ENCODE assay signal across 14 cellular contexts in genomic region chr18:79872423-79872822, GRCh38.
A peak's percentile ranks its signal among the peaks of the same experiment; 100 is the strongest.
DNase-seq lines count a peak whose midpoint lies in the region; ATAC-seq and TF ChIP-seq lines count a peak whose summit lies in the region.
"Had no signal": no experiment of that assay in that cellular context is flagged by ENCODE, and none has a peak within 500 bp of the region (broad histone marks: within the 10 kb centered on the region; RNA-seq: fewer than 3 reads in every experiment).

No MANE protein-coding gene starts in this region.

- no peaks in the 10 kb centered on the region for H3K27me3 ChIP-seq in right atrium auricular region
- peaks cover 13% of the 10 kb centered on the region for H3K27me3 ChIP-seq in upper lobe of right lung

- H3K27ac ChIP-seq in right atrium auricular region (no peak overlapping the region), upper lobe of right lung (no peak overlapping the region)
- H3K27ac ChIP-seq: A549 had no signal

- ATAC-seq in Right ventricle myocardium inferior (no peak), upper lobe of right lung (peak; percentile 26)
- ATAC-seq: A549 had no signal

- H3K4me1 ChIP-seq in right atrium auricular region = no peaks in the 10 kb centered on the region
- no peaks in the 10 kb centered on the region for H3K4me1 ChIP-seq in upper lobe of right lung
- H3K4me1 ChIP-seq: A549 had no signal

- no peaks in the 10 kb centered on the region for H3K9me3 ChIP-seq in right atrium auricular region
- no peaks in the 10 kb centered on the region for H3K9me3 ChIP-seq in upper lobe of right lung
- H3K9me3 ChIP-seq: A549 had no signal

- intact Hi-C loops in Right ventricle myocardium inferior (cut with DNase I) = no loop called here
- intact Hi-C loops in upper lobe of right lung (cut with DNase I) = no loop called here

- no peak overlapping the region for H3K4me3 ChIP-seq in right atrium auricular region
- H3K4me3 ChIP-seq in upper lobe of right lung = no peak overlapping the region
- H3K4me3 ChIP-seq: A549 had no signal

- peak; percentile 42 for DNase-seq in Right ventricle myocardium inferior (ENCODE audit: missing footprints)
- DNase-seq in right atrium auricular region (ENCODE audit: low spot score) = no peak
- DNase-seq in amniotic epithelial cell (ENCODE audit: low read depth) = peak; percentile 44
- peak; percentile 53 for DNase-seq in mesenteric fat pad (ENCODE audit: low spot score)
- DNase-seq in upper lobe of right lung = peak; percentile 57
- no peak for DNase-seq in C1 segment of cervical spinal cord (lab: John Stamatoyannopoulos, UW)
- no peak for DNase-seq in stimulated activated CD4-positive, alpha-beta T cell treated with anti-CD3 and anti-CD28 coated beads, Interleukin-2, amount 100 ng/mL, for 48 hours
- DNase-seq: HFFc6, KBM-7, NCI-H1417 treated with DMSO at 0.1 percent for 48 hours, NCI-H1930, NCI-H748 treated with DMSO at 0.1 percent for 48 hours, RPMI8226 had no signal

- no peak for TF ChIP-seq CTCF in right atrium auricular region (IDR thresholded peaks at IDR 0.05)
- TF ChIP-seq CTCF in upper lobe of right lung (IDR thresholded peaks at IDR 0.05) = no peak

- H3K36me3 ChIP-seq in right atrium auricular region = no peaks in the 10 kb centered on the region
- no peaks in the 10 kb centered on the region for H3K36me3 ChIP-seq in upper lobe of right lung

Comparison
In these comparisons a context has a peak if more than half of its experiments do, and no peak if none do; other contexts are left out.
1. DNase-seq: peak in Right ventricle myocardium inferior (single experiment), amniotic epithelial cell (single experiment), mesenteric fat pad (single experiment) and upper lobe of right lung (single experiment); none in right atrium auricular region (single experiment), C1 segment of cervical spinal cord (0 of 14) and stimulated activated CD4-positive, alpha-beta T cell treated with anti-CD3 and anti-CD28 coated beads, Interleukin-2, amount 100 ng/mL, for 48 hours (0 of 2).